Comparison of ENCODE assay signal across 10 cellular contexts in genomic region chr6:111663232-111663631, GRCh38. TPM values are rescaled to one million over a fixed set of nuclear protein-coding genes. Genes with fewer than 3 reads are reported as not detected.
A peak's percentile ranks its signal among the peaks of the same experiment; 100 is the strongest.
DNase-seq lines count a peak whose midpoint lies in the region; ATAC-seq and TF ChIP-seq lines count a peak whose summit lies in the region.
"Had no signal": no experiment of that assay in that cellular context is flagged by ENCODE, and none has a peak within 500 bp of the region (broad histone marks: within the 10 kb centered on the region; RNA-seq: fewer than 3 reads in every experiment).

No MANE protein-coding gene starts in this region.

- no peaks in the 10 kb centered on the region for H3K27me3 ChIP-seq in lung (ENCODE audit: control insufficient read depth, insufficient read depth)

- H3K36me3 ChIP-seq in lung (ENCODE audit: control insufficient read depth in 2 of 2, insufficient read depth in 2 of 2, low read length in 2 of 2), result no peaks in the 10 kb centered on the region

- H3K9me3 ChIP-seq in lung (ENCODE audit: control insufficient read depth in 2 of 2, insufficient read depth in 1 of 2, low read length in 1 of 2), result peaks cover 0 to 2% of the 10 kb centered on the region in 2 donors
- H3K9me3 ChIP-seq: A549 had no signal

- H3K4me1 Mint-ChIP-seq in T-helper 2 cell treated with Interferon-gamma antibody and Interleukin-4, amounts not matched to agents 5 μg/mL and 100 μg/mL, for 36 hours (ENCODE audit: low read depth), result peaks cover 7% of the 10 kb centered on the region

- DNase-seq in T-helper 2 cell treated with Interferon-gamma antibody and Interleukin-4, amounts not matched to agents 5 μg/mL and 100 μg/mL, for 36 hours (ENCODE audit: low spot score), result no peak
- DNase-seq in T-helper 2 cell, result no peak
- peak; percentile 89 for DNase-seq in cerebellar cortex (ENCODE audit: low spot score)
- DNase-seq in lung (ENCODE audit: low spot score), result no peak
- no peak for DNase-seq in DMS53 treated with DMSO at 0.1 percent for 48 hours (lab: John Stamatoyannopoulos, UW; ENCODE audit: unreplicated experiment)

- peak overlapping the region; percentile 30 to 36 for H3K27ac ChIP-seq in lung (ENCODE audit: low read depth in 1 of 2, low read length in 1 of 2)
- peak overlapping the region; percentile 23 for H3K27ac ChIP-seq in temporal lobe (ENCODE audit: low read depth, low read length)
- H3K27ac ChIP-seq: A549, epithelial cell of prostate had no signal

- 62 to 63% methylated on average over 6 of the region's 6 CpGs for WGBS in lung, 2 donors

- ATAC-seq in lung (ENCODE audit: insufficient read depth, low FRiP score) (no peak), HG03521 (IDR thresholded peaks at IDR 0.05; ENCODE audit: unreplicated experiment) (no peak), GM18858 (IDR thresholded peaks at IDR 0.05; ENCODE audit: unreplicated experiment) (no peak)
- ATAC-seq: A549 had no signal

- H3K27me3 Mint-ChIP-seq in T-helper 2 cell treated with Interferon-gamma antibody and Interleukin-4, amounts not matched to agents 5 μg/mL and 100 μg/mL, for 36 hours (ENCODE audit: low read depth), result no peaks in the 10 kb centered on the region

- H3K9me3 Mint-ChIP-seq in T-helper 2 cell treated with Interferon-gamma antibody and Interleukin-4, amounts not matched to agents 5 μg/mL and 100 μg/mL, for 36 hours, result no peaks in the 10 kb centered on the region

- H3K4me3 ChIP-seq in lung, result no peak overlapping the region
- H3K4me3 ChIP-seq: A549 had no signal

- peaks cover 6 to 15% of the 10 kb centered on the region in 2 donors for H3K4me1 ChIP-seq in lung (ENCODE audit: control insufficient read depth in 2 of 2, insufficient read depth in 2 of 2, low read length in 2 of 2)

- peaks cover 28% of the 10 kb centered on the region for H3K36me3 Mint-ChIP-seq in T-helper 2 cell treated with Interferon-gamma antibody and Interleukin-4, amounts not matched to agents 5 μg/mL and 100 μg/mL, for 36 hours (ENCODE audit: low read depth)

- peak overlapping the region; percentile 4 for H3K27ac Mint-ChIP-seq in T-helper 2 cell treated with Interferon-gamma antibody and Interleukin-4, amounts not matched to agents 5 μg/mL and 100 μg/mL, for 36 hours

- no peak for TF ChIP-seq CTCF in lung (IDR thresholded peaks at IDR 0.05; ENCODE audit: control extremely low read depth, extremely low read depth)

- H3K4me3 Mint-ChIP-seq in T-helper 2 cell treated with Interferon-gamma antibody and Interleukin-4, amounts not matched to agents 5 μg/mL and 100 μg/mL, for 36 hours, result no peak overlapping the region

RNA-seq across cellular contexts. Expression of gene TRAF3IP2, which starts 57.6 kb away (rescaled TPM):
- 10 to 100 TPM; 33.5 to 42.0 TPM for total RNA-seq in lung
- polyA plus RNA-seq in lung, result 10 to 100 TPM; 32.7 to 42.8 TPM
- 2.2 TPM for total RNA-seq in temporal lobe

Comparison
In these comparisons a context has a peak if more than half of its experiments do, and no peak if none do; other contexts are left out.
1. RNA of gene TRAF3IP2, which starts 57.6 kb away (total RNA-seq): 33.5 to 42.0 TPM in lung; 2.2 TPM in temporal lobe (single experiment); every median in the first group is over 10 times any median in the second.